ENCODE assay signal across 2 cellular contexts in genomic region chr1:110344152-110344551, GRCh38.
TF ChIP-seq lines count a peak whose summit lies in the region.

No MANE protein-coding gene starts in this region.

TF ChIP-seq in K562, 482 proteins besides CTCF, POLR2A, EP300 and RAD21:
- TF ChIP-seq HLTF (IDR thresholded peaks at IDR 0.05) (peak; percentile 58; the same call in 1 of the 2 replicates), TBP (optimal IDR thresholded peaks at IDR 0.05; ENCODE audit: low read depth, low read length) (no peak), RBFOX2 (IDR thresholded peaks at IDR 0.05; ENCODE audit: low read depth, low read length) (peak; percentile 30; the same call in 1 of the 2 replicates), KHSRP (IDR thresholded peaks at IDR 0.05) (0 out of 2 replicates have a peak, but pooled peaks have one; percentile 11), TAL1 (IDR thresholded peaks at IDR 0.05) (no peak), CBFA2T2 (conservative IDR thresholded peaks at IDR 0.05) (no peak), LARP7 (IDR thresholded peaks at IDR 0.05) (0 out of 2 replicates have a peak, but pooled peaks have one; percentile 46), ILF3 (IDR thresholded peaks at IDR 0.05; ENCODE audit: borderline replicate concordance) (no peak)

TF ChIP-seq in neural cell, 6 proteins besides CTCF, POLR2A, EP300 and RAD21:
- TF ChIP-seq EZH2 (IDR thresholded peaks at IDR 0.05; ENCODE audit: borderline replicate concordance, insufficient read depth, low read length, poor library complexity, severe bottlenecking) (no peak), SMC3 (conservative IDR thresholded peaks at IDR 0.05; ENCODE audit: poor library complexity) (no peak), TAF1 (IDR thresholded peaks at IDR 0.05; ENCODE audit: low read depth) (no peak), REST (IDR thresholded peaks at IDR 0.05; ENCODE audit: borderline replicate concordance) (no peak), POLR2AphosphoS5 (IDR thresholded peaks at IDR 0.05) (no peak), MXI1 (conservative IDR thresholded peaks at IDR 0.05; ENCODE audit: poor library complexity, severe bottlenecking) (no peak)
